8 cellular contexts compared by ENCODE assay signal in the genomic region with DNA sequence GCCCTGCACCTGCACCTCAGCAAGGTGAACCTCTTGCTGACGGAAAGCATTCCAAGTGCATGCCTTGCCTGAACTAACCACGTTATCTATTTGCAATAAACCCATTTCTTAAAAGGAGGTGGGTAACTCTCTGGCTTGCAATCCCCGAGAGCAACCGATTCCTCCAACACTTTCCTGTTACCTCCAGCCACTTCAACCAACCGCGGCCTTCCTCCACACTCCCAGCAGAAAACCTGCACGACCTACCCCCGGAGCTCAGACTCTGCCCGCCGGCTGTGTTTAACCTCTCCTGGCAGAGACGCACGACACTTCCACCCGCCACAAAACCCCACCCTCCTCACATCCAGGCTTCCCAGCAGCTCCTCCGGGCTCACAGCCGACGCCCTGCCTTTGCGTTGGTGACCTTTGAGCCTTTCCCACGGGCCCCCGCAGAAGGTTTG. TPM values are rescaled to one million over a fixed set of nuclear protein-coding genes. Genes with fewer than 3 reads are reported as not detected.
DNase-seq lines count a peak whose midpoint lies in the region; ATAC-seq, FAIRE-seq and TF ChIP-seq lines count a peak whose summit lies in the region.

No MANE protein-coding gene starts in this region.

- H3K4me3 ChIP-seq in heart right ventricle (peak overlapping the region; percentile 50 to 86 (median 78)), HepG2 (replicated peaks in 1 of 3; ENCODE audit: insufficient read depth in 1 of 3, low read depth in 2 of 3, low read length in 3 of 3) (peak overlapping the region; percentile 65 to 84 (median 83))

- H3K27me3 ChIP-seq in heart right ventricle (peaks cover 0 to 7% (median 0%) of the 10 kb centered on the region in 7 donors), HepG2 (ENCODE audit: control insufficient read depth in 1 of 2, insufficient read depth in 2 of 2, low read length in 2 of 2) (no peaks in the 10 kb centered on the region)

- peak overlapping the region; percentile 91 for H3K9ac ChIP-seq in HepG2 (ENCODE audit: insufficient read depth, low read depth, low read length)

- no peaks in the 10 kb centered on the region for H3K27me3 Mint-ChIP-seq in activated naive CD8-positive, alpha-beta T cell treated with anti-CD3 and anti-CD28 coated beads, Interleukin-2, amount 50 U/mL, for 24 hours
- peaks cover 20% of the 10 kb centered on the region for H3K27me3 Mint-ChIP-seq in type B pancreatic cell

- peaks cover 33% of the 10 kb centered on the region for H3K4me1 Mint-ChIP-seq in activated naive CD8-positive, alpha-beta T cell treated with anti-CD3 and anti-CD28 coated beads, Interleukin-2, amount 50 U/mL, for 24 hours
- peaks cover 6% of the 10 kb centered on the region for H3K4me1 Mint-ChIP-seq in type B pancreatic cell (ENCODE audit: unreplicated experiment)

- H3K9me3 Mint-ChIP-seq in activated naive CD8-positive, alpha-beta T cell treated with anti-CD3 and anti-CD28 coated beads, Interleukin-2, amount 50 U/mL, for 24 hours: no peaks in the 10 kb centered on the region
- no peaks in the 10 kb centered on the region for H3K9me3 Mint-ChIP-seq in type B pancreatic cell

- no peak for FAIRE-seq in HepG2 (lab: Jason Lieb, UNC)

- H3K79me2 ChIP-seq in HepG2 (ENCODE audit: insufficient read depth, low read length): peaks cover 20% of the 10 kb centered on the region

- H3K27ac ChIP-seq in heart right ventricle: peak overlapping the region; percentile 69 to 99 (median 94)
- peak overlapping the region; percentile 94 for H3K27ac ChIP-seq in HepG2 (ENCODE audit: extremely low read length, insufficient read depth, low read length)

- no peak for TF ChIP-seq CTCF in heart right ventricle (IDR thresholded peaks at IDR 0.05)
- TF ChIP-seq CTCF in HepG2 (CRISPR knock-in tag; IDR thresholded peaks at IDR 0.05): no peak
- TF ChIP-seq CTCF in type B pancreatic cell (conservative IDR thresholded peaks at IDR 0.05): no peak

- intact Hi-C loops in heart right ventricle (cut with DNase I) (loop anchor here in 6 of 10 donors (1.0 to 10.0 kb wide), 6 partner anchors 16 to 280 kb away; a partner anchor contains a TSS), left ventricle myocardium superior (cut with micrococcal nuclease) (no loop called here), HepG2 (cut with micrococcal nuclease; ENCODE audit: unreplicated experiment) (loop anchor here (1.0 to 5.0 kb wide), 2 partner anchors 16 to 38 kb away; a partner anchor contains a TSS)

- no TSS peak for BruUV-seq in HepG2 (replicated peaks; lab: Mats Ljungman, UMichigan)

- no peak overlapping the region for H2AFZ ChIP-seq in HepG2 (ENCODE audit: low read length)

- TF ChIP-seq RAD21 in HepG2 (CRISPR knock-in tag; IDR thresholded peaks at IDR 0.05): no peak

- in situ Hi-C loops in HepG2 (cut with HindIII; ENCODE audit: extremely low pct_ligation_motif_present, low pct_unique_long_range_greater_than_20kb): no loop called here

- WGBS in heart right ventricle, 2 donors: 8 to 9% methylated on average over 19 of the region's 19 CpGs
- WGBS in HepG2 (ENCODE audit: low lambda C conversion rate): 8% methylated on average over 18 of the region's 19 CpGs

- H4K20me1 ChIP-seq in HepG2 (ENCODE audit: insufficient read depth, low read length): peaks cover 19% of the 10 kb centered on the region

- DNase-seq in heart right ventricle (no peak), left ventricle myocardium superior (no peak), HepG2 (ENCODE audit: low spot score) (no peak), type B pancreatic cell (ENCODE audit: extremely low spot score, unreplicated experiment) (no peak), amygdala (lab: John Stamatoyannopoulos, UW) (no peak), SKM-1 treated with dmso at 0.1 percent for 144 hours (lab: John Stamatoyannopoulos, UW; ENCODE audit: unreplicated experiment) (no peak)
- no peak for DNase-seq in activated naive CD8-positive, alpha-beta T cell treated with anti-CD3 and anti-CD28 coated beads, Interleukin-2, amount 50 U/mL, for 24 hours

- peaks cover 20% of the 10 kb centered on the region for H3K36me3 Mint-ChIP-seq in activated naive CD8-positive, alpha-beta T cell treated with anti-CD3 and anti-CD28 coated beads, Interleukin-2, amount 50 U/mL, for 24 hours (ENCODE audit: low read depth)
- peaks cover 6% of the 10 kb centered on the region for H3K36me3 Mint-ChIP-seq in type B pancreatic cell

- H3K36me3 ChIP-seq in heart right ventricle (peaks cover 0 to 67% (median 32%) of the 10 kb centered on the region in 9 donors), HepG2 (replicated peaks in 1 of 2; ENCODE audit: control insufficient read depth in 1 of 2, insufficient read depth in 2 of 2, low read length in 2 of 2) (peaks cover 6 to 27% of the 10 kb centered on the region in 2 experiments; a peak in 4 of 5 replicates)

- H3K4me2 ChIP-seq in HepG2 (ENCODE audit: low read depth, low read length): peak overlapping the region; percentile 100

- TF ChIP-seq POLR2A in HepG2 (IDR thresholded peaks at IDR 0.05; ENCODE audit: insufficient read depth in 1 of 2, low read depth in 2 of 2, low read length in 2 of 2): no peak

- H3K4me1 ChIP-seq in heart right ventricle (peaks cover 8 to 50% (median 35%) of the 10 kb centered on the region in 9 donors), HepG2 (ENCODE audit: insufficient read depth, low read length) (peaks cover 45% of the 10 kb centered on the region)

- TF ChIP-seq EP300 in HepG2 (IDR thresholded peaks at IDR 0.05; ENCODE audit: low read depth in 2 of 2, low read length in 2 of 2) (no peak), HepG2 (CRISPR knock-in tag; IDR thresholded peaks at IDR 0.05; ENCODE audit: borderline replicate concordance) (no peak)

- CTCF ChIA-PET in HepG2 (lab: Yijun Ruan, JAX; ENCODE audit: low intra/inter-chr PET ratio, low total read pairs): no interaction called here

- H3K9me3 ChIP-seq in heart right ventricle: no peaks in the 10 kb centered on the region
- H3K9me3 ChIP-seq in HepG2 (ENCODE audit: low read length): no peaks in the 10 kb centered on the region

- H3K27ac Mint-ChIP-seq in activated naive CD8-positive, alpha-beta T cell treated with anti-CD3 and anti-CD28 coated beads, Interleukin-2, amount 50 U/mL, for 24 hours: peak overlapping the region; percentile 87
- H3K27ac Mint-ChIP-seq in type B pancreatic cell: peak overlapping the region; percentile 99

- peak overlapping the region; percentile 88 for H3K4me3 Mint-ChIP-seq in activated naive CD8-positive, alpha-beta T cell treated with anti-CD3 and anti-CD28 coated beads, Interleukin-2, amount 50 U/mL, for 24 hours
- peak overlapping the region; percentile 97 for H3K4me3 Mint-ChIP-seq in type B pancreatic cell

- POLR2A ChIA-PET in HepG2 (lab: Yijun Ruan, JAX): interaction anchor here (0.7 to 4.2 kb wide), 23 partner anchors 10 to 274 kb away, joined by 3 to 97 read pairs (median 12); a partner anchor contains a TSS

- ATAC-seq in heart right ventricle: peak in 4 of 8 donors; percentile 0 to 6 (median 0)
- ATAC-seq in left ventricle myocardium superior: no peak
- ATAC-seq in activated naive CD8-positive, alpha-beta T cell treated with anti-CD3 and anti-CD28 coated beads, Interleukin-2, amount 50 U/mL, for 24 hours: no peak
- ATAC-seq in HepG2: peak; percentile 2
- no peak for ATAC-seq in GM18858 (IDR thresholded peaks at IDR 0.05; ENCODE audit: unreplicated experiment)

RNA-seq across cellular contexts. Expression of a gene that starts 0.7 kb away (rescaled TPM):
- 1 to 10 TPM in 2 of 10 donors, under 1 TPM in 2, not detected in 6; 0.57 to 2.8 (median 0.92) TPM for total RNA-seq in heart right ventricle
- 1 to 10 TPM in 1 of 2 donors, not detected in 1; 2.0 TPM for polyA plus RNA-seq in heart right ventricle
- total RNA-seq in left ventricle myocardium superior: 1.3 TPM
- total RNA-seq in HepG2 (2016; rRNA removed; fragmentation: Illumina TruSeq; extraction: Trizol): 2.1 and 3.7 TPM in 2 replicates
- total RNA-seq in HepG2 (2016; cell fraction: cytosol; rRNA removed; fragmentation: Illumina TruSeq; extraction: Trizol; ENCODE audit: low read depth): 2.3 and 3.6 TPM in 2 replicates
- total RNA-seq in HepG2 (2016; cell fraction: insoluble cytoplasmic fraction; rRNA removed; fragmentation: Illumina TruSeq; extraction: Trizol): 1.5 and 1.8 TPM in 2 replicates
- total RNA-seq in HepG2 (2016; cell fraction: membrane; rRNA removed; fragmentation: Illumina TruSeq; extraction: Trizol): 2.2 and 2.9 TPM in 2 replicates
- total RNA-seq in HepG2 (2016; cell fraction: nucleus; rRNA removed; fragmentation: Illumina TruSeq; extraction: Trizol): not detected in 2 replicates
- 0.32 and 0.85 TPM in 2 replicates for polyA plus RNA-seq in HepG2 (2011; rRNA removed)
- 1.9 and 4.5 TPM in 2 replicates for polyA plus RNA-seq in HepG2 (2011; cell fraction: cytosol; rRNA removed)
- polyA plus RNA-seq in HepG2 (2011; cell fraction: nucleus; rRNA removed): 2.8 TPM in 2 replicates
- 1.1 TPM in 1 of 2 replicates, not detected in the other for polyA plus RNA-seq in HepG2 (2012)
- 4.0 and 4.2 TPM in 2 replicates for polyA plus RNA-seq in HepG2 (2016; cell fraction: cytosol; fragmentation: Illumina TruSeq; extraction: Trizol; ENCODE audit: low read depth)
- polyA plus RNA-seq in HepG2 (2016; cell fraction: insoluble cytoplasmic fraction; fragmentation: Illumina TruSeq; extraction: Trizol; ENCODE audit: low read depth): 1.6 and 2.3 TPM in 2 replicates
- 2.3 and 2.8 TPM in 2 replicates for polyA plus RNA-seq in HepG2 (2016; cell fraction: membrane; fragmentation: Illumina TruSeq; extraction: Trizol; ENCODE audit: low read depth)
- 2.8 and 3.5 TPM in 2 replicates for polyA plus RNA-seq in HepG2 (2016; cell fraction: nucleus; fragmentation: Illumina TruSeq; extraction: Trizol; ENCODE audit: insufficient read depth, low read depth)
- polyA minus RNA-seq in HepG2 (2011; rRNA and poly(A)+ RNA removed; ENCODE audit: low replicate concordance): 0.40 and 2.2 TPM in 2 replicates
- 0.97 and 1.8 TPM in 2 replicates for polyA minus RNA-seq in HepG2 (2011; cell fraction: cytosol; rRNA and poly(A)+ RNA removed)
- polyA minus RNA-seq in HepG2 (2011; cell fraction: nucleus; rRNA and poly(A)+ RNA removed): 1.4 TPM in 1 of 2 replicates, not detected in the other
- total RNA-seq in type B pancreatic cell (ENCODE audit: low replicate concordance): 2.0 and 6.1 TPM in 2 replicates

RNA-seq across cellular contexts. Expression of a gene that starts 5.1 kb away (rescaled TPM):
- total RNA-seq in heart right ventricle (100 to 1,000 TPM in 1 of 10 donors, 10 to 100 TPM in 7, 1 to 10 TPM in 2; 8.4 to 113 (median 12.6) TPM), left ventricle myocardium superior (12.7 TPM), HepG2 (2016; rRNA removed; fragmentation: Illumina TruSeq; extraction: Trizol) (2.3 and 3.9 TPM in 2 replicates), type B pancreatic cell (ENCODE audit: low replicate concordance) (5.8 and 6.1 TPM in 2 replicates)
- polyA plus RNA-seq in heart right ventricle (10 to 100 TPM; 23.3 to 65.3 TPM), HepG2 (2011; rRNA removed) (4.3 and 7.5 TPM in 2 replicates)
- 1.0 and 1.1 TPM in 2 replicates for total RNA-seq in HepG2 (2016; cell fraction: cytosol; rRNA removed; fragmentation: Illumina TruSeq; extraction: Trizol; ENCODE audit: low read depth)
- total RNA-seq in HepG2 (2016; cell fraction: insoluble cytoplasmic fraction; rRNA removed; fragmentation: Illumina TruSeq; extraction: Trizol): 2.2 and 3.5 TPM in 2 replicates
- total RNA-seq in HepG2 (2016; cell fraction: membrane; rRNA removed; fragmentation: Illumina TruSeq; extraction: Trizol): 1.8 TPM in 2 replicates
- 1.9 and 3.1 TPM in 2 replicates for total RNA-seq in HepG2 (2016; cell fraction: nucleus; rRNA removed; fragmentation: Illumina TruSeq; extraction: Trizol)
- polyA plus RNA-seq in HepG2 (2011; cell fraction: cytosol; rRNA removed): 4.9 and 6.1 TPM in 2 replicates
- 37.1 and 45.0 TPM in 2 replicates for polyA plus RNA-seq in HepG2 (2011; cell fraction: nucleus; rRNA removed)
- polyA plus RNA-seq in HepG2 (2012): 3.0 and 4.0 TPM in 2 replicates
- polyA plus RNA-seq in HepG2 (2016; cell fraction: cytosol; fragmentation: Illumina TruSeq; extraction: Trizol; ENCODE audit: low read depth): 1.3 and 1.4 TPM in 2 replicates
- polyA plus RNA-seq in HepG2 (2016; cell fraction: insoluble cytoplasmic fraction; fragmentation: Illumina TruSeq; extraction: Trizol; ENCODE audit: low read depth): 2.9 and 3.2 TPM in 2 replicates
- polyA plus RNA-seq in HepG2 (2016; cell fraction: membrane; fragmentation: Illumina TruSeq; extraction: Trizol; ENCODE audit: low read depth): 0.84 and 0.96 TPM in 2 replicates
- 3.0 and 4.9 TPM in 2 replicates for polyA plus RNA-seq in HepG2 (2016; cell fraction: nucleus; fragmentation: Illumina TruSeq; extraction: Trizol; ENCODE audit: insufficient read depth, low read depth)
- polyA minus RNA-seq in HepG2 (2011; rRNA and poly(A)+ RNA removed; ENCODE audit: low replicate concordance): 1.9 and 3.4 TPM in 2 replicates
- polyA minus RNA-seq in HepG2 (2011; cell fraction: cytosol; rRNA and poly(A)+ RNA removed): 2.0 and 2.6 TPM in 2 replicates
- 3.6 and 4.0 TPM in 2 replicates for polyA minus RNA-seq in HepG2 (2011; cell fraction: nucleus; rRNA and poly(A)+ RNA removed)

RNA-seq across cellular contexts. Expression of a gene that starts 16.7 kb away (rescaled TPM):
- 10 to 100 TPM; 21.7 to 31.9 (median 26.2) TPM for total RNA-seq in heart right ventricle
- polyA plus RNA-seq in heart right ventricle: 10 to 100 TPM; 38.0 to 54.8 TPM
- total RNA-seq in left ventricle myocardium superior: 30.6 TPM
- 44.1 and 64.4 TPM in 2 replicates for total RNA-seq in HepG2 (2016; rRNA removed; fragmentation: Illumina TruSeq; extraction: Trizol)
- 21.9 and 25.9 TPM in 2 replicates for total RNA-seq in HepG2 (2016; cell fraction: cytosol; rRNA removed; fragmentation: Illumina TruSeq; extraction: Trizol; ENCODE audit: low read depth)
- total RNA-seq in HepG2 (2016; cell fraction: insoluble cytoplasmic fraction; rRNA removed; fragmentation: Illumina TruSeq; extraction: Trizol): 38.6 and 60.9 TPM in 2 replicates
- total RNA-seq in HepG2 (2016; cell fraction: membrane; rRNA removed; fragmentation: Illumina TruSeq; extraction: Trizol): 36.3 and 40.8 TPM in 2 replicates
- 55.8 and 71.9 TPM in 2 replicates for total RNA-seq in HepG2 (2016; cell fraction: nucleus; rRNA removed; fragmentation: Illumina TruSeq; extraction: Trizol)
- 27.6 and 28.1 TPM in 2 replicates for polyA plus RNA-seq in HepG2 (2011; rRNA removed)
- polyA plus RNA-seq in HepG2 (2011; cell fraction: cytosol; rRNA removed): 14.9 and 27.9 TPM in 2 replicates
- polyA plus RNA-seq in HepG2 (2011; cell fraction: nucleus; rRNA removed): 133 and 198 TPM in 2 replicates
- polyA plus RNA-seq in HepG2 (2012): 18.5 and 22.1 TPM in 2 replicates
- 19.2 and 20.6 TPM in 2 replicates for polyA plus RNA-seq in HepG2 (2016; cell fraction: cytosol; fragmentation: Illumina TruSeq; extraction: Trizol; ENCODE audit: low read depth)
- 35.4 and 35.6 TPM in 2 replicates for polyA plus RNA-seq in HepG2 (2016; cell fraction: insoluble cytoplasmic fraction; fragmentation: Illumina TruSeq; extraction: Trizol; ENCODE audit: low read depth)
- polyA plus RNA-seq in HepG2 (2016; cell fraction: membrane; fragmentation: Illumina TruSeq; extraction: Trizol; ENCODE audit: low read depth): 30.3 and 30.4 TPM in 2 replicates
- polyA plus RNA-seq in HepG2 (2016; cell fraction: nucleus; fragmentation: Illumina TruSeq; extraction: Trizol; ENCODE audit: insufficient read depth, low read depth): 141 and 144 TPM in 2 replicates
- 32.7 and 68.1 TPM in 2 replicates for polyA minus RNA-seq in HepG2 (2011; rRNA and poly(A)+ RNA removed; ENCODE audit: low replicate concordance)
- 16.6 and 22.2 TPM in 2 replicates for polyA minus RNA-seq in HepG2 (2011; cell fraction: cytosol; rRNA and poly(A)+ RNA removed)
- 13.8 and 21.0 TPM in 2 replicates for polyA minus RNA-seq in HepG2 (2011; cell fraction: nucleus; rRNA and poly(A)+ RNA removed)
- 60.0 and 75.2 TPM in 2 replicates for total RNA-seq in type B pancreatic cell (ENCODE audit: low replicate concordance)

RNA-seq across cellular contexts. Expression of a gene that starts 17.2 kb away (rescaled TPM):
- total RNA-seq in heart right ventricle: 10 to 100 TPM; 18.8 to 37.5 (median 22.9) TPM
- 10 to 100 TPM; 40.4 to 42.5 TPM for polyA plus RNA-seq in heart right ventricle
- 27.6 TPM for total RNA-seq in left ventricle myocardium superior
- total RNA-seq in HepG2 (2016; rRNA removed; fragmentation: Illumina TruSeq; extraction: Trizol): 10.2 and 30.6 TPM in 2 replicates
- 6.3 and 7.5 TPM in 2 replicates for total RNA-seq in HepG2 (2016; cell fraction: cytosol; rRNA removed; fragmentation: Illumina TruSeq; extraction: Trizol; ENCODE audit: low read depth)
- 8.1 and 32.3 TPM in 2 replicates for total RNA-seq in HepG2 (2016; cell fraction: insoluble cytoplasmic fraction; rRNA removed; fragmentation: Illumina TruSeq; extraction: Trizol)
- total RNA-seq in HepG2 (2016; cell fraction: membrane; rRNA removed; fragmentation: Illumina TruSeq; extraction: Trizol): 12.9 and 13.8 TPM in 2 replicates
- total RNA-seq in HepG2 (2016; cell fraction: nucleus; rRNA removed; fragmentation: Illumina TruSeq; extraction: Trizol): 37.5 and 43.9 TPM in 2 replicates
- 23.3 and 37.9 TPM in 2 replicates for polyA plus RNA-seq in HepG2 (2011; rRNA removed)
- 18.2 and 36.8 TPM in 2 replicates for polyA plus RNA-seq in HepG2 (2011; cell fraction: cytosol; rRNA removed)
- polyA plus RNA-seq in HepG2 (2011; cell fraction: nucleus; rRNA removed): 284 and 409 TPM in 2 replicates
- 20.6 and 26.6 TPM in 2 replicates for polyA plus RNA-seq in HepG2 (2012)
- 9.6 and 9.7 TPM in 2 replicates for polyA plus RNA-seq in HepG2 (2016; cell fraction: cytosol; fragmentation: Illumina TruSeq; extraction: Trizol; ENCODE audit: low read depth)
- 10.4 and 13.2 TPM in 2 replicates for polyA plus RNA-seq in HepG2 (2016; cell fraction: insoluble cytoplasmic fraction; fragmentation: Illumina TruSeq; extraction: Trizol; ENCODE audit: low read depth)
- 11.7 and 14.1 TPM in 2 replicates for polyA plus RNA-seq in HepG2 (2016; cell fraction: membrane; fragmentation: Illumina TruSeq; extraction: Trizol; ENCODE audit: low read depth)
- 103 and 105 TPM in 2 replicates for polyA plus RNA-seq in HepG2 (2016; cell fraction: nucleus; fragmentation: Illumina TruSeq; extraction: Trizol; ENCODE audit: insufficient read depth, low read depth)
- polyA minus RNA-seq in HepG2 (2011; rRNA and poly(A)+ RNA removed; ENCODE audit: low replicate concordance): 33.1 and 122 TPM in 2 replicates
- 51.0 and 56.0 TPM in 2 replicates for polyA minus RNA-seq in HepG2 (2011; cell fraction: cytosol; rRNA and poly(A)+ RNA removed)
- 27.5 and 28.8 TPM in 2 replicates for polyA minus RNA-seq in HepG2 (2011; cell fraction: nucleus; rRNA and poly(A)+ RNA removed)
- total RNA-seq in type B pancreatic cell (ENCODE audit: low replicate concordance): 65.5 and 74.0 TPM in 2 replicates

RNA-seq across cellular contexts. Expression of a gene that starts 21.0 kb away (rescaled TPM):
- total RNA-seq in heart right ventricle (1 to 10 TPM in 1 of 10 donors, under 1 TPM in 3, not detected in 6; 0.11 to 1.3 (median 0.18) TPM), left ventricle myocardium superior (not detected), HepG2 (2016; rRNA removed; fragmentation: Illumina TruSeq; extraction: Trizol) (not detected in 2 replicates), type B pancreatic cell (ENCODE audit: low replicate concordance) (0.10 TPM in 1 of 2 replicates, not detected in the other)
- polyA plus RNA-seq in heart right ventricle (under 1 TPM in 1 of 2 donors, not detected in 1; 0.10 TPM), HepG2 (2011; rRNA removed) (0.11 and 0.17 TPM in 2 replicates)
- not detected in 2 replicates for total RNA-seq in HepG2 (2016; cell fraction: cytosol; rRNA removed; fragmentation: Illumina TruSeq; extraction: Trizol; ENCODE audit: low read depth)
- total RNA-seq in HepG2 (2016; cell fraction: insoluble cytoplasmic fraction; rRNA removed; fragmentation: Illumina TruSeq; extraction: Trizol): not detected in 2 replicates
- not detected in 2 replicates for total RNA-seq in HepG2 (2016; cell fraction: membrane; rRNA removed; fragmentation: Illumina TruSeq; extraction: Trizol)
- not detected in 2 replicates for total RNA-seq in HepG2 (2016; cell fraction: nucleus; rRNA removed; fragmentation: Illumina TruSeq; extraction: Trizol)
- 0.09 TPM in 2 replicates for polyA plus RNA-seq in HepG2 (2011; cell fraction: cytosol; rRNA removed)
- polyA plus RNA-seq in HepG2 (2011; cell fraction: nucleus; rRNA removed): 0.68 and 0.81 TPM in 2 replicates
- 0.12 and 0.47 TPM in 2 replicates for polyA plus RNA-seq in HepG2 (2012)
- polyA plus RNA-seq in HepG2 (2016; cell fraction: cytosol; fragmentation: Illumina TruSeq; extraction: Trizol; ENCODE audit: low read depth): 0.03 TPM in 1 of 2 replicates, not detected in the other
- not detected in 2 replicates for polyA plus RNA-seq in HepG2 (2016; cell fraction: insoluble cytoplasmic fraction; fragmentation: Illumina TruSeq; extraction: Trizol; ENCODE audit: low read depth)
- not detected in 2 replicates for polyA plus RNA-seq in HepG2 (2016; cell fraction: membrane; fragmentation: Illumina TruSeq; extraction: Trizol; ENCODE audit: low read depth)
- polyA plus RNA-seq in HepG2 (2016; cell fraction: nucleus; fragmentation: Illumina TruSeq; extraction: Trizol; ENCODE audit: insufficient read depth, low read depth): 0.09 TPM in 1 of 2 replicates, not detected in the other
- 0.24 and 1.1 TPM in 2 replicates for polyA minus RNA-seq in HepG2 (2011; rRNA and poly(A)+ RNA removed; ENCODE audit: low replicate concordance)
- polyA minus RNA-seq in HepG2 (2011; cell fraction: cytosol; rRNA and poly(A)+ RNA removed): 0.26 and 0.49 TPM in 2 replicates
- polyA minus RNA-seq in HepG2 (2011; cell fraction: nucleus; rRNA and poly(A)+ RNA removed): 0.13 and 0.50 TPM in 2 replicates
